ENCODE assay signal across 15 cellular contexts in genomic region chr1:46530791-46531409, GRCh38. TPM values are rescaled to one million over a fixed set of nuclear protein-coding genes. Genes with fewer than 3 reads are reported as not detected.
DNase-seq lines count a peak whose midpoint lies in the region; ATAC-seq, FAIRE-seq and TF ChIP-seq lines count a peak whose summit lies in the region.
"Had no signal": no experiment of that assay in that cellular context is flagged by ENCODE, and none has a peak within 500 bp of the region (broad histone marks: within the 10 kb centered on the region; RNA-seq: fewer than 3 reads in every experiment).

No MANE protein-coding gene starts in this region.

- DNase-seq in AG04449 (ENCODE audit: low read depth, low spot score) = no peak
- peak; percentile 72 for DNase-seq in GM23338 (ENCODE audit: low spot score)
- no peak for DNase-seq in K562 (ENCODE audit: extremely low read depth in 1 of 4, low spot score in 3 of 4)
- DNase-seq in hepatocyte (ENCODE audit: low spot score) = peak; percentile 51
- DNase-seq in stimulated activated CD4-positive, alpha-beta T cell treated with anti-CD3 and anti-CD28 coated beads, Interleukin-15, amount 100 ng/mL, for 24 hours = no peak
- DNase-seq in activated effector memory CD4-positive, alpha-beta T cell treated with Interleukin-2 at 50 U/mL for 16 hours = no peak
- no peak for DNase-seq in SJCRH30
- no peak for DNase-seq in ecto neural progenitor cell (ENCODE audit: low spot score)
- DNase-seq: NCI-H1092, NCI-H510A treated with DMSO at 0.1 percent for 48 hours, SHP77 had no signal

- peaks cover 14% of the 10 kb centered on the region for H3F3A ChIP-seq in GM23338 (replicated peaks; ENCODE audit: low read depth)

- CTCF ChIA-PET in AG04449 (lab: Yijun Ruan, JAX) (interaction anchor here (1.1 to 11.5 kb wide), 13 partner anchors 9 to 195 kb away, joined by 3 to 429 read pairs (median 55); partner anchors contain the start of gene DMBX1), K562 (lab: Yijun Ruan, JAX; ENCODE audit: low intra/inter-chr PET ratio) (interaction anchor here (0.5 to 7.0 kb wide), 4 partner anchors 72 to 286 kb away, joined by 3 to 144 read pairs (median 4); no protein-coding TSS in a partner anchor)

- H3K4me1 ChIP-seq in GM23338 (ENCODE audit: insufficient read depth) (peaks cover 24% of the 10 kb centered on the region), K562 (replicated peaks in 1 of 2; ENCODE audit: control insufficient read depth in 2 of 2, insufficient read depth in 2 of 2, low read length in 2 of 2) (peaks cover 15 to 28% of the 10 kb centered on the region in 2 experiments), hepatocyte (ENCODE audit: insufficient read depth) (no peaks in the 10 kb centered on the region), SJCRH30 (peaks cover 6% of the 10 kb centered on the region)

- WGBS in K562 (ENCODE audit: insufficient coverage, low coverage, missing lambda C conversion rate) = 9% methylated on average over 5 of the region's 6 CpGs
- 44% methylated on average over 6 of the region's 6 CpGs for WGBS in hepatocyte (ENCODE audit: low lambda C conversion rate, missing lambda C conversion rate)

- no peaks in the 10 kb centered on the region for H3K9me1 ChIP-seq in K562 (ENCODE audit: control insufficient read depth, insufficient read depth, low read length)

- H3K9me2 ChIP-seq in GM23338 (ENCODE audit: insufficient read depth) (no peaks in the 10 kb centered on the region), hepatocyte (replicated peaks; ENCODE audit: insufficient read depth) (no peaks in the 10 kb centered on the region)

- no peak for TF ChIP-seq EP300 in K562 (IDR thresholded peaks at IDR 0.05; ENCODE audit: low read length)

- peaks cover 98% of the 10 kb centered on the region for H3K27me3 ChIP-seq in GM23338 (ENCODE audit: insufficient read depth)
- no peaks in the 10 kb centered on the region for H3K27me3 ChIP-seq in K562 (ENCODE audit: control insufficient read depth in 2 of 2, insufficient read depth in 2 of 2, low read length in 2 of 2)
- H3K27me3 ChIP-seq in hepatocyte = peaks cover 54% of the 10 kb centered on the region
- peaks cover 41% of the 10 kb centered on the region for H3K27me3 ChIP-seq in SJCRH30

- no TSS peak for BruUV-seq in K562 (replicated peaks; lab: Mats Ljungman, UMichigan)

- peak; percentile 60 for FAIRE-seq in K562 (lab: Jason Lieb, UNC)
- FAIRE-seq: frontal cortex, HTR-8/SVneo had no signal

- H4K20me1 ChIP-seq in GM23338 (replicated peaks; ENCODE audit: insufficient read depth) = no peaks in the 10 kb centered on the region; the same call in 1 of the 2 replicates
- H4K20me1 ChIP-seq in K562 (replicated peaks; ENCODE audit: control insufficient read depth, insufficient read depth, low read length) = no peaks in the 10 kb centered on the region
- H4K20me1 ChIP-seq in hepatocyte (ENCODE audit: insufficient read depth, poor library complexity, severe bottlenecking) = no peaks in the 10 kb centered on the region

- intact Hi-C loops in K562 (cut with micrococcal nuclease) = no loop called here

- H3K79me2 ChIP-seq in GM23338 (replicated peaks; ENCODE audit: insufficient read depth) (no peaks in the 10 kb centered on the region), K562 (ENCODE audit: control insufficient read depth, insufficient read depth, low read length) (no peaks in the 10 kb centered on the region), hepatocyte (no peaks in the 10 kb centered on the region)

- peaks cover 38% of the 10 kb centered on the region for H3K4me1 Mint-ChIP-seq in GM23338

- H3K9me3 Mint-ChIP-seq in GM23338 = no peaks in the 10 kb centered on the region

- no peak overlapping the region for H3K27ac Mint-ChIP-seq in GM23338

- H2AFZ ChIP-seq in GM23338 (no peak overlapping the region), K562 (ENCODE audit: low read depth, low read length) (no peak overlapping the region), hepatocyte (no peak overlapping the region)

- peak in 1 of 2 experiments; percentile 29; a peak in 2 of 4 replicates for TF ChIP-seq RAD21 in K562 (CRISPR knock-in tag; conservative IDR thresholded peaks at IDR 0.05 in 1 of 2, IDR thresholded peaks at IDR 0.05 in 1 of 2)

- no peaks in the 10 kb centered on the region for H3K36me3 Mint-ChIP-seq in GM23338 (ENCODE audit: low read depth)

- H3K36me3 ChIP-seq in GM23338 (ENCODE audit: insufficient read depth) (no peaks in the 10 kb centered on the region), K562 (ENCODE audit: control insufficient read depth, insufficient read depth, low read length) (no peaks in the 10 kb centered on the region), hepatocyte (replicated peaks; ENCODE audit: insufficient read depth, low read depth) (no peaks in the 10 kb centered on the region), SJCRH30 (no peaks in the 10 kb centered on the region)
- H3K36me3 ChIP-seq: BLaER1 had no signal

- H3K27me3 Mint-ChIP-seq in GM23338 (ENCODE audit: insufficient read depth, low read depth, poor library complexity) = peaks cover 82% of the 10 kb centered on the region

- H3K4me2 ChIP-seq in GM23338 = peak overlapping the region; percentile 29; the same call in 1 of the 2 replicates
- no peak overlapping the region for H3K4me2 ChIP-seq in K562 (ENCODE audit: insufficient read depth, low read length)
- H3K4me2 ChIP-seq in hepatocyte = no peak overlapping the region
- H3K4me2 ChIP-seq: BLaER1 had no signal

- TF ChIP-seq POLR2A in K562 (conservative IDR thresholded peaks at IDR 0.05) = no peak

- H3K9me3 ChIP-seq in K562 (replicated peaks; ENCODE audit: control insufficient read depth, insufficient read depth, low read depth, low read length) (no peaks in the 10 kb centered on the region), hepatocyte (ENCODE audit: low read depth) (no peaks in the 10 kb centered on the region), SJCRH30 (replicated peaks) (no peaks in the 10 kb centered on the region)
- H3K9me3 ChIP-seq: BLaER1 had no signal

- peak; percentile 19 for TF ChIP-seq CTCF in AG04449 (IDR thresholded peaks at IDR 0.05; ENCODE audit: insufficient read depth, low read length, missing control alignments)
- TF ChIP-seq CTCF in GM23338 (conservative IDR thresholded peaks at IDR 0.05; ENCODE audit: low read depth in 2 of 2) = peak; percentile 18 to 48; a peak in 3 of 4 replicates
- peak; percentile 36 to 45 (median 44); a peak in 4 of 6 replicates for TF ChIP-seq CTCF in K562 (IDR thresholded peaks at IDR 0.05 in 2 of 3, conservative IDR thresholded peaks at IDR 0.05 in 1 of 3; ENCODE audit: insufficient read depth in 2 of 3, low read depth in 1 of 3, low read length in 3 of 3)
- TF ChIP-seq CTCF in hepatocyte (IDR thresholded peaks at IDR 0.05; ENCODE audit: poor library complexity) = peak; percentile 20

- H3K4me3 Mint-ChIP-seq in GM23338 = no peak overlapping the region; the same call in 2 of the 3 replicates

- peak overlapping the region in 1 of 2 experiments; percentile 11; a peak in 1 of 4 replicates for H3K9ac ChIP-seq in K562 (ENCODE audit: insufficient read depth in 1 of 2, low read depth in 2 of 2, low read length in 2 of 2)
- H3K9ac ChIP-seq: BLaER1 had no signal

- POLR2A ChIA-PET in AG04449 (lab: Yijun Ruan, JAX) (no interaction called here), K562 (lab: Yijun Ruan, JAX) (interaction anchor here (0.7 to 1.5 kb wide), 4 partner anchors 54 to 121 kb away, joined by 3 to 5 read pairs (median 4); no protein-coding TSS in a partner anchor)

- in situ Hi-C loops in K562 (cut with MboI) = no loop called here

- H3K4me3 ChIP-seq in AG04449 (ENCODE audit: low read depth, low read length) (no peak overlapping the region), GM23338 (no peak overlapping the region), K562 (no peak overlapping the region), hepatocyte (no peak overlapping the region), SJCRH30 (no peak overlapping the region)
- H3K4me3 ChIP-seq: BLaER1 had no signal

- ATAC-seq in GM23338 = peak; percentile 3
- no peak for ATAC-seq in K562

- no peak overlapping the region for H3K27ac ChIP-seq in GM23338 (ENCODE audit: low read depth)
- no peak overlapping the region for H3K27ac ChIP-seq in K562 (ENCODE audit: extremely low read depth, low read depth, low read length)
- no peak overlapping the region for H3K27ac ChIP-seq in hepatocyte
- H3K27ac ChIP-seq in SJCRH30 = no peak overlapping the region
- H3K27ac ChIP-seq: BLaER1 had no signal

RNA-seq across cellular contexts. Expression of gene KNCN, which starts 20.5 kb away (rescaled TPM):
- not detected in 2 replicates for total RNA-seq in GM23338 (2014; rRNA removed; shearing (Covaris generic))
- polyA plus RNA-seq in GM23338 (2016; fragmentation: Nextera tagmentation; extraction: Ambion mirVana) = not detected in 2 replicates
- total RNA-seq in K562 (2011; cell fraction: chromatin; rRNA removed; ENCODE audit: low replicate concordance) = not detected in 2 replicates
- not detected in 2 replicates for total RNA-seq in K562 (2011; cell fraction: nucleolus; rRNA removed)
- not detected in 2 replicates for total RNA-seq in K562 (2011; cell fraction: nucleoplasm; rRNA removed)
- not detected in 2 replicates for total RNA-seq in K562 (2014; rRNA removed)
- not detected in 2 replicates for total RNA-seq in K562 (2014; rRNA removed; fragmentation: Illumina TruSeq; extraction: Trizol)
- not detected in 2 replicates for total RNA-seq in K562 (2015; rRNA removed; fragmentation: Illumina TruSeq; extraction: Trizol)
- not detected in 2 replicates for total RNA-seq in K562 (2021)
- not detected in 2 replicates for polyA plus RNA-seq in K562 (2011; rRNA removed)
- polyA plus RNA-seq in K562 (2011; cell fraction: cytosol; rRNA removed) = not detected in 2 replicates
- polyA plus RNA-seq in K562 (2011; cell fraction: nucleus; rRNA removed) = not detected in 2 replicates
- polyA plus RNA-seq in K562 (2012) = not detected in 2 replicates
- polyA plus RNA-seq in K562 (2014; fragmentation: Illumina TruSeq; extraction: Trizol) = not detected in 2 replicates
- polyA plus RNA-seq in K562 (2014; fragmentation: Nextera tagmentation; extraction: Ambion mirVana) = not detected
- not detected in 2 replicates for polyA plus RNA-seq in K562 (2014; rRNA removed)
- not detected in 2 replicates for polyA minus RNA-seq in K562 (2011; rRNA and poly(A)+ RNA removed)
- not detected in 2 replicates for polyA minus RNA-seq in K562 (2011; cell fraction: cytosol; rRNA and poly(A)+ RNA removed)
- not detected in 2 replicates for polyA minus RNA-seq in K562 (2011; cell fraction: nucleus; rRNA and poly(A)+ RNA removed)
- not detected in 2 replicates for total RNA-seq in hepatocyte
- not detected in 2 replicates for polyA plus RNA-seq in hepatocyte
- 0.12 and 0.25 TPM in 2 replicates for total RNA-seq in SJCRH30 (2014; rRNA removed; shearing (Covaris generic))
- total RNA-seq: mucosa of gallbladder had no signal

RNA-seq across cellular contexts. Expression of gene DMBX1, which starts 41.3 kb away (rescaled TPM):
- total RNA-seq in GM23338 (2014; rRNA removed; shearing (Covaris generic)) = not detected in 2 replicates
- polyA plus RNA-seq in GM23338 (2016; fragmentation: Nextera tagmentation; extraction: Ambion mirVana) (0.11 TPM in 1 of 2 replicates, not detected in the other), K562 (2011; rRNA removed) (4.3 and 10.7 TPM in 2 replicates), K562 (2014; fragmentation: Illumina TruSeq; extraction: Trizol) (1.6 and 2.4 TPM in 2 replicates), K562 (2014; fragmentation: Nextera tagmentation; extraction: Ambion mirVana) (under 1 TPM; 0.25 to 0.37 TPM), K562 (2014; rRNA removed) (2.3 and 3.4 TPM in 2 replicates), hepatocyte (0.32 TPM in 1 of 2 replicates, not detected in the other)
- total RNA-seq in K562 (2011; cell fraction: chromatin; rRNA removed; ENCODE audit: low replicate concordance) = 5.4 and 9.4 TPM in 2 replicates
- 7.1 and 8.2 TPM in 2 replicates for total RNA-seq in K562 (2011; cell fraction: nucleolus; rRNA removed)
- 7.4 and 7.9 TPM in 2 replicates for total RNA-seq in K562 (2011; cell fraction: nucleoplasm; rRNA removed)
- total RNA-seq in K562 (2014; rRNA removed) (0.86 and 1.2 TPM in 2 replicates), K562 (2014; rRNA removed; fragmentation: Illumina TruSeq; extraction: Trizol) (0.55 and 0.64 TPM in 2 replicates), K562 (2015; rRNA removed; fragmentation: Illumina TruSeq; extraction: Trizol) (0.79 and 1.0 TPM in 2 replicates), K562 (2021) (2.5 and 3.8 TPM in 2 replicates), hepatocyte (not detected in 2 replicates)
- polyA plus RNA-seq in K562 (2011; cell fraction: cytosol; rRNA removed) = 5.9 and 9.6 TPM in 2 replicates
- polyA plus RNA-seq in K562 (2011; cell fraction: nucleus; rRNA removed) = 16.2 and 16.5 TPM in 2 replicates
- 2.5 and 4.8 TPM in 2 replicates for polyA plus RNA-seq in K562 (2012)
- 2.5 and 3.5 TPM in 2 replicates for polyA minus RNA-seq in K562 (2011; rRNA and poly(A)+ RNA removed)
- polyA minus RNA-seq in K562 (2011; cell fraction: cytosol; rRNA and poly(A)+ RNA removed) = 1.7 and 6.7 TPM in 2 replicates
- polyA minus RNA-seq in K562 (2011; cell fraction: nucleus; rRNA and poly(A)+ RNA removed) = 1.9 and 3.8 TPM in 2 replicates
- total RNA-seq in SJCRH30 (2014; rRNA removed; shearing (Covaris generic)) = not detected in 2 replicates
- total RNA-seq: frontal cortex, mucosa of gallbladder had no signal

Comparison
In these comparisons a context has a peak if more than half of its experiments do, and no peak if none do; other contexts are left out.
1. DNase-seq: peak in GM23338 (single experiment) and hepatocyte (single experiment); none in AG04449 (single experiment), K562 (0 of 4), stimulated activated CD4-positive, alpha-beta T cell treated with anti-CD3 and anti-CD28 coated beads, Interleukin-15, amount 100 ng/mL, for 24 hours (single experiment), activated effector memory CD4-positive, alpha-beta T cell treated with Interleukin-2 at 50 U/mL for 16 hours (single experiment), SJCRH30 (0 of 2) and ecto neural progenitor cell (single experiment).
2. Peak in every context shown above with its lines, with median percentiles within 50 percentile points of each other: CTCF ChIP-seq.